Comparison of ENCODE assay signal across 8 cellular contexts in the genomic region with DNA sequence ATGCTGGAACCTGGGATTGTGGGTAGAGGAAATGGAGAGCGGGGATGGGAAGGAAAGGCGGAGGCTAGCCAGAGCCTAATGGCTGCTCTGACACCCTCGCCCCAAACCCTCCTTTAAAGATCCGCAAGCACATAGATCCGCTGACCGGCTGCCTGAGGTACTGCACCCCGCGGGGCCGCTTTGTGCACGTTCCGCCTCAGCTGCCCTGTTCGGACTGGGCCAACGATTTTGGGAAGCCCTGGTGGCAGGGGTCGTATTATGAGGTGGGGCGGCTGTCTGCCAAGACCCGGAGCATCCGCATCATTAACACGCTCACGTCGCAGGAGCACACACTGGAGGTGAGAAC. TPM values are rescaled to one million over a fixed set of nuclear protein-coding genes. Genes with fewer than 3 reads are reported as not detected.
DNase-seq lines count a peak whose midpoint lies in the region; ATAC-seq and TF ChIP-seq lines count a peak whose summit lies in the region.

No MANE protein-coding gene starts in this region.

- H3K36me3 ChIP-seq in lower lobe of right lung (peaks cover 28% of the 10 kb centered on the region), upper lobe of left lung (peaks cover 0 to 15% (median 9%) of the 10 kb centered on the region in 4 donors)

- H3K4me1 ChIP-seq in lower lobe of right lung (peaks cover 38% of the 10 kb centered on the region), upper lobe of left lung (peaks cover 33 to 46% (median 39%) of the 10 kb centered on the region in 4 donors)

- WGBS in upper lobe of left lung, 2 donors: 53 to 61% methylated on average over 17 to 20 of the region's 20 CpGs

- TF ChIP-seq EP300 in upper lobe of left lung (IDR thresholded peaks at IDR 0.05): no peak

- peak; percentile 63 for DNase-seq in stimulated activated CD4-positive, alpha-beta T cell treated with anti-CD3 and anti-CD28 coated beads, Interleukin-15, amount 100 ng/mL, for 24 hours
- no peak for DNase-seq in stimulated activated CD4-positive, alpha-beta T cell treated with anti-CD3 and anti-CD28 coated beads, Interleukin-12 subunit alpha, Interleukin-12 subunit beta, amount 100 ng/mL, for 4 hours
- DNase-seq in RWPE1 (ENCODE audit: low spot score) (no peak), coronary artery (ENCODE audit: low spot score) (peak; percentile 74), lower lobe of right lung (peak; percentile 57), upper lobe of left lung (peak; percentile 28 to 82)
- DNase-seq in activated T-helper 2 cell treated with anti-CD3 and anti-CD28 coated beads, Interferon-gamma antibody, Interleukin-2, Interleukin-4, amounts not matched to agents 10 μg/mL and 5 μg/mL and 100 μg/mL, durations not matched to agents 14 hours and 24 hours and 36 hours (ENCODE audit: low spot score): no peak

- no peak for ATAC-seq in lower lobe of right lung
- ATAC-seq in upper lobe of left lung (ENCODE audit: low FRiP score in 2 of 2): no peak
- ATAC-seq in HG02610 (IDR thresholded peaks at IDR 0.05; ENCODE audit: unreplicated experiment): no peak

- TF ChIP-seq CTCF in RWPE1 (conservative IDR thresholded peaks at IDR 0.05; ENCODE audit: low read depth) (peak; percentile 67), coronary artery (IDR thresholded peaks at IDR 0.05) (no peak), lower lobe of right lung (IDR thresholded peaks at IDR 0.05) (peak; percentile 22), upper lobe of left lung (IDR thresholded peaks at IDR 0.05) (peak; percentile 12 to 62 (median 39))

- peak overlapping the region; percentile 94 for H3K27ac ChIP-seq in RWPE1
- peak overlapping the region; percentile 81 to 94 for H3K27ac ChIP-seq in coronary artery
- H3K27ac ChIP-seq in lower lobe of right lung: peak overlapping the region; percentile 84
- H3K27ac ChIP-seq in upper lobe of left lung: peak overlapping the region; percentile 90 to 97 (median 92)

- POLR2A ChIA-PET in RWPE1 (lab: Yijun Ruan, JAX; ENCODE audit: low non-redundant PET): no interaction called here

- H3K27ac Mint-ChIP-seq in activated T-helper 2 cell treated with anti-CD3 and anti-CD28 coated beads, Interferon-gamma antibody, Interleukin-2, Interleukin-4, amounts not matched to agents 10 μg/mL and 5 μg/mL and 100 μg/mL, durations not matched to agents 14 hours and 24 hours and 36 hours: no peak overlapping the region

- intact Hi-C loops in lower lobe of right lung (cut with DNase I): no loop called here
- intact Hi-C loops in activated T-helper 2 cell treated with anti-CD3 and anti-CD28 coated beads, Interferon-gamma antibody, Interleukin-2, Interleukin-4, amounts not matched to agents 10 μg/mL and 5 μg/mL and 100 μg/mL, durations not matched to agents 14 hours and 24 hours and 36 hours (cut with micrococcal nuclease): loop anchor here (10.0 kb wide), 1 partner anchor 196 kb away; no protein-coding TSS in a partner anchor

- peaks cover 39% of the 10 kb centered on the region for H3K36me3 Mint-ChIP-seq in activated T-helper 2 cell treated with anti-CD3 and anti-CD28 coated beads, Interferon-gamma antibody, Interleukin-2, Interleukin-4, amounts not matched to agents 10 μg/mL and 5 μg/mL and 100 μg/mL, durations not matched to agents 14 hours and 24 hours and 36 hours (ENCODE audit: low read depth)

- no peak for TF ChIP-seq POLR2A in upper lobe of left lung (IDR thresholded peaks at IDR 0.05)

- no peak overlapping the region for H3K4me3 Mint-ChIP-seq in activated T-helper 2 cell treated with anti-CD3 and anti-CD28 coated beads, Interferon-gamma antibody, Interleukin-2, Interleukin-4, amounts not matched to agents 10 μg/mL and 5 μg/mL and 100 μg/mL, durations not matched to agents 14 hours and 24 hours and 36 hours (ENCODE audit: low read depth)

- no peaks in the 10 kb centered on the region for H3K27me3 Mint-ChIP-seq in activated T-helper 2 cell treated with anti-CD3 and anti-CD28 coated beads, Interferon-gamma antibody, Interleukin-2, Interleukin-4, amounts not matched to agents 10 μg/mL and 5 μg/mL and 100 μg/mL, durations not matched to agents 14 hours and 24 hours and 36 hours (ENCODE audit: low read depth)

- H3K27me3 ChIP-seq in lower lobe of right lung (ENCODE audit: low read depth) (no peaks in the 10 kb centered on the region), upper lobe of left lung (no peaks in the 10 kb centered on the region)

- no peaks in the 10 kb centered on the region for H3K9me3 Mint-ChIP-seq in activated T-helper 2 cell treated with anti-CD3 and anti-CD28 coated beads, Interferon-gamma antibody, Interleukin-2, Interleukin-4, amounts not matched to agents 10 μg/mL and 5 μg/mL and 100 μg/mL, durations not matched to agents 14 hours and 24 hours and 36 hours

- H3K4me3 ChIP-seq in coronary artery: peak overlapping the region; percentile 80
- H3K4me3 ChIP-seq in lower lobe of right lung: peak overlapping the region; percentile 81
- peak overlapping the region; percentile 49 to 76 (median 62) for H3K4me3 ChIP-seq in upper lobe of left lung

- no peaks in the 10 kb centered on the region for H3K9me3 ChIP-seq in lower lobe of right lung
- no peaks in the 10 kb centered on the region for H3K9me3 ChIP-seq in upper lobe of left lung

- CTCF ChIA-PET in RWPE1 (lab: Yijun Ruan, JAX): interaction anchor here (0.6 to 1.5 kb wide), 5 partner anchors 8 to 131 kb away, joined by 3 to 4 read pairs (median 4); no protein-coding TSS in a partner anchor

- peaks cover 22% of the 10 kb centered on the region for H3K4me1 Mint-ChIP-seq in activated T-helper 2 cell treated with anti-CD3 and anti-CD28 coated beads, Interferon-gamma antibody, Interleukin-2, Interleukin-4, amounts not matched to agents 10 μg/mL and 5 μg/mL and 100 μg/mL, durations not matched to agents 14 hours and 24 hours and 36 hours (ENCODE audit: low read depth)

RNA-seq across cellular contexts. Expression of a gene that starts 0.7 kb away (rescaled TPM):
- 12.6 TPM for total RNA-seq in lower lobe of right lung
- total RNA-seq in upper lobe of left lung: 10 to 100 TPM in 2 of 6 donors, 1 to 10 TPM in 4; 5.2 to 12.4 (median 7.3) TPM
- 8.8 and 10.5 TPM in 2 replicates for total RNA-seq in activated T-helper 2 cell treated with anti-CD3 and anti-CD28 coated beads, Interferon-gamma antibody, Interleukin-2, Interleukin-4, amounts not matched to agents 10 μg/mL and 5 μg/mL and 100 μg/mL, durations not matched to agents 14 hours and 24 hours and 36 hours

RNA-seq across cellular contexts. Expression of a gene that starts 1.1 kb away (rescaled TPM):
- total RNA-seq in lower lobe of right lung (61.5 TPM), upper lobe of left lung (100 to 1,000 TPM in 2 of 6 donors, 10 to 100 TPM in 4; 50.0 to 111 (median 75.5) TPM)
- 52.6 and 53.0 TPM in 2 replicates for total RNA-seq in activated T-helper 2 cell treated with anti-CD3 and anti-CD28 coated beads, Interferon-gamma antibody, Interleukin-2, Interleukin-4, amounts not matched to agents 10 μg/mL and 5 μg/mL and 100 μg/mL, durations not matched to agents 14 hours and 24 hours and 36 hours

RNA-seq across cellular contexts. Expression of a gene that starts 3.6 kb away (rescaled TPM):
- total RNA-seq in lower lobe of right lung (12.0 TPM), upper lobe of left lung (10 to 100 TPM in 2 of 6 donors, 1 to 10 TPM in 3, not detected in 1; 1.6 to 16.1 (median 9.3) TPM)
- total RNA-seq in activated T-helper 2 cell treated with anti-CD3 and anti-CD28 coated beads, Interferon-gamma antibody, Interleukin-2, Interleukin-4, amounts not matched to agents 10 μg/mL and 5 μg/mL and 100 μg/mL, durations not matched to agents 14 hours and 24 hours and 36 hours: 4.1 and 6.1 TPM in 2 replicates

RNA-seq across cellular contexts. Expression of a gene that starts 24.4 kb away (rescaled TPM):
- total RNA-seq in lower lobe of right lung (46.1 TPM), upper lobe of left lung (10 to 100 TPM; 17.5 to 68.0 (median 42.2) TPM)
- total RNA-seq in activated T-helper 2 cell treated with anti-CD3 and anti-CD28 coated beads, Interferon-gamma antibody, Interleukin-2, Interleukin-4, amounts not matched to agents 10 μg/mL and 5 μg/mL and 100 μg/mL, durations not matched to agents 14 hours and 24 hours and 36 hours: 96.0 and 99.6 TPM in 2 replicates

RNA-seq across cellular contexts. Expression of a gene that starts 30.1 kb away (rescaled TPM):
- total RNA-seq in lower lobe of right lung: 77.9 TPM
- 100 to 1,000 TPM in 2 of 6 donors, 10 to 100 TPM in 4; 68.1 to 183 (median 91.3) TPM for total RNA-seq in upper lobe of left lung
- total RNA-seq in activated T-helper 2 cell treated with anti-CD3 and anti-CD28 coated beads, Interferon-gamma antibody, Interleukin-2, Interleukin-4, amounts not matched to agents 10 μg/mL and 5 μg/mL and 100 μg/mL, durations not matched to agents 14 hours and 24 hours and 36 hours: 158 and 164 TPM in 2 replicates

Comparison
In these comparisons a context has a peak if more than half of its experiments do, and no peak if none do; other contexts are left out.
1. DNase-seq: peak in stimulated activated CD4-positive, alpha-beta T cell treated with anti-CD3 and anti-CD28 coated beads, Interleukin-15, amount 100 ng/mL, for 24 hours (single experiment), coronary artery (single experiment), lower lobe of right lung (single experiment) and upper lobe of left lung (2 of 2); none in stimulated activated CD4-positive, alpha-beta T cell treated with anti-CD3 and anti-CD28 coated beads, Interleukin-12 subunit alpha, Interleukin-12 subunit beta, amount 100 ng/mL, for 4 hours (single experiment), RWPE1 (single experiment) and activated T-helper 2 cell treated with anti-CD3 and anti-CD28 coated beads, Interferon-gamma antibody, Interleukin-2, Interleukin-4, amounts not matched to agents 10 μg/mL and 5 μg/mL and 100 μg/mL, durations not matched to agents 14 hours and 24 hours and 36 hours (single experiment).
2. Peak in every context shown above with its lines, with median percentiles within 50 percentile points of each other: H3K27ac ChIP-seq and H3K4me3 ChIP-seq.